In genomic region chr4:38503689-38504395, GRCh38 we compare ENCODE assay signal across 13 cellular contexts.
DNase-seq lines count a peak whose midpoint lies in the region; ATAC-seq, FAIRE-seq and TF ChIP-seq lines count a peak whose summit lies in the region.
"Had no signal": no experiment of that assay in that cellular context is flagged by ENCODE, and none has a peak within 500 bp of the region (broad histone marks: within the 10 kb centered on the region; RNA-seq: fewer than 3 reads in every experiment).

No MANE protein-coding gene starts in this region.

- H3K4me1 ChIP-seq in left lung: no peaks in the 10 kb centered on the region

- H3K27me3 ChIP-seq in left lung: no peaks in the 10 kb centered on the region
- H3K27me3 ChIP-seq: cardiac muscle cell had no signal

- no peaks in the 10 kb centered on the region for H3K36me3 Mint-ChIP-seq in activated naive CD8-positive, alpha-beta T cell treated with anti-CD3 and anti-CD28 coated beads, Interleukin-2, amount 50 U/mL, for 24 hours (ENCODE audit: low read depth)

- DNase-seq in activated naive CD8-positive, alpha-beta T cell treated with anti-CD3 and anti-CD28 coated beads, Interleukin-2, amount 50 U/mL, for 24 hours: no peak
- DNase-seq in dedifferentiated amniotic fluid mesenchymal stem cell (ENCODE audit: extremely low spot score): no peak
- no peak for DNase-seq in activated naive CD4-positive, alpha-beta T cell treated with Interleukin-2 at 50 U/mL for 16 hours
- DNase-seq in D721Med (ENCODE audit: insufficient read length, low spot score): no peak
- DNase-seq in left lung: no peak
- DNase-seq: DND-41, NCI-H2081 treated with DMSO at 0.1 percent for 48 hours had no signal

- no peaks in the 10 kb centered on the region for H3K9me3 Mint-ChIP-seq in activated naive CD8-positive, alpha-beta T cell treated with anti-CD3 and anti-CD28 coated beads, Interleukin-2, amount 50 U/mL, for 24 hours

- H3K4me3 ChIP-seq in left lung: no peak overlapping the region
- H3K4me3 ChIP-seq: cardiac muscle cell, SK-N-MC had no signal

- TF ChIP-seq CTCF in D721Med (IDR thresholded peaks at IDR 0.05; ENCODE audit: insufficient read depth, missing control alignments): no peak
- TF ChIP-seq CTCF in left lung (IDR thresholded peaks at IDR 0.05): no peak

- H3K4me3 Mint-ChIP-seq in activated naive CD8-positive, alpha-beta T cell treated with anti-CD3 and anti-CD28 coated beads, Interleukin-2, amount 50 U/mL, for 24 hours: no peak overlapping the region

- H3K36me3 ChIP-seq in left lung: no peaks in the 10 kb centered on the region
- H3K36me3 ChIP-seq: cardiac muscle cell had no signal

- peak; percentile 93 for ATAC-seq in GM18511 (IDR thresholded peaks at IDR 0.05; ENCODE audit: unreplicated experiment)
- ATAC-seq in GM21360 (IDR thresholded peaks at IDR 0.05; ENCODE audit: unreplicated experiment): peak; percentile 93
- peak; percentile 89 for ATAC-seq in HG03045 (IDR thresholded peaks at IDR 0.05; ENCODE audit: unreplicated experiment)
- peak; percentile 40 for ATAC-seq in activated naive CD8-positive, alpha-beta T cell treated with anti-CD3 and anti-CD28 coated beads, Interleukin-2, amount 50 U/mL, for 24 hours
- ATAC-seq in left lung: no peak

- intact Hi-C loops in left lung (cut with DNase I): no loop called here

- H3K27me3 Mint-ChIP-seq in activated naive CD8-positive, alpha-beta T cell treated with anti-CD3 and anti-CD28 coated beads, Interleukin-2, amount 50 U/mL, for 24 hours: no peaks in the 10 kb centered on the region
- H3K27me3 Mint-ChIP-seq: progenitor cell of endocrine pancreas had no signal

- no peak for FAIRE-seq in D721Med (lab: Jason Lieb, UNC)

- H3K4me1 Mint-ChIP-seq in activated naive CD8-positive, alpha-beta T cell treated with anti-CD3 and anti-CD28 coated beads, Interleukin-2, amount 50 U/mL, for 24 hours: peaks cover 43% of the 10 kb centered on the region

- no peak overlapping the region for H3K27ac ChIP-seq in left lung
- H3K27ac ChIP-seq: cardiac muscle cell, SK-N-MC had no signal

- H3K27ac Mint-ChIP-seq in activated naive CD8-positive, alpha-beta T cell treated with anti-CD3 and anti-CD28 coated beads, Interleukin-2, amount 50 U/mL, for 24 hours: peak overlapping the region; percentile 77
- H3K27ac Mint-ChIP-seq: progenitor cell of endocrine pancreas had no signal

- H3K9me3 ChIP-seq in left lung: no peaks in the 10 kb centered on the region
